ENCODE assay signal across 21 cellular contexts in genomic region chr4:180100433-180101344, GRCh38.
DNase-seq lines count a peak whose midpoint lies in the region; ATAC-seq, FAIRE-seq and TF ChIP-seq lines count a peak whose summit lies in the region.
"Had no signal": no experiment of that assay in that cellular context is flagged by ENCODE, and none has a peak within 500 bp of the region (broad histone marks: within the 10 kb centered on the region; RNA-seq: fewer than 3 reads in every experiment).

No MANE protein-coding gene starts in this region.

- no peak for ATAC-seq in GM21528 (IDR thresholded peaks at IDR 0.05; ENCODE audit: low FRiP score, unreplicated experiment)
- no peak for ATAC-seq in body of pancreas

- H3K4me3 Mint-ChIP-seq in chondrocyte (ENCODE audit: unreplicated experiment), result no peak overlapping the region
- H3K4me3 Mint-ChIP-seq: B cell; CD4-positive, alpha-beta memory T cell had no signal

- H3K4me2 ChIP-seq in BLaER1 treated with 17β-estradiol and CSF1 and Interleukin-3, amounts not matched to agents 10 nM and 100 nM, result peak overlapping the region; percentile 25 to 84 (median 58); a peak in 20 of 22 replicates
- H3K4me2 ChIP-seq: SK-N-SH had no signal

- H3K27ac ChIP-seq in BLaER1 treated with 17β-estradiol and CSF1 and Interleukin-3, amounts not matched to agents 10 nM and 100 nM, result peak overlapping the region in 6 of 11 experiments; percentile 7 to 70 (median 57); a peak in 12 of 22 replicates
- peak overlapping the region; percentile 77 for H3K27ac ChIP-seq in HL-60 (replicated peaks)
- H3K27ac ChIP-seq in spleen, result no peak overlapping the region
- H3K27ac ChIP-seq in body of pancreas, result no peak overlapping the region
- no peak overlapping the region for H3K27ac ChIP-seq in caudate nucleus (ENCODE audit: low read depth, low read length)
- H3K27ac ChIP-seq: GM23248 had no signal

- DNase-seq in HL-60 (ENCODE audit: low read depth in 1 of 2, low spot score in 1 of 2) (no peak), chondrocyte (ENCODE audit: low spot score) (peak; percentile 66), spleen (peak; percentile 67), body of pancreas (no peak), caudate nucleus (lab: John Stamatoyannopoulos, UW) (no peak), D721Med (ENCODE audit: insufficient read length, low spot score) (no peak)
- DNase-seq: CD4-positive, alpha-beta memory T cell; GM23248; MM.1S; NCI-H1417; NCI-H187; NCI-H2107; NCI-H510A treated with DMSO at 0.1 percent for 48 hours; NCI-H774; SHP77 treated with DMSO at 0.1 percent for 48 hours; SK-N-SH had no signal

- H3K4me1 ChIP-seq in BLaER1 treated with 17β-estradiol and CSF1 and Interleukin-3, amounts not matched to agents 10 nM and 100 nM, result peaks cover 6 to 18% (median 11%) of the 10 kb centered on the region in 10 experiments; a peak in 18 of 20 replicates
- H3K4me1 ChIP-seq in spleen (no peaks in the 10 kb centered on the region), body of pancreas (no peaks in the 10 kb centered on the region)

- no peak for FAIRE-seq in D721Med (lab: Jason Lieb, UNC)
- FAIRE-seq: GM12892, GM18507 had no signal

- no peaks in the 10 kb centered on the region for H3K36me3 Mint-ChIP-seq in chondrocyte (ENCODE audit: low read depth)
- H3K36me3 Mint-ChIP-seq: CD4-positive, alpha-beta memory T cell had no signal

- no peak for TF ChIP-seq POLR2A in spleen (IDR thresholded peaks at IDR 0.05)
- no peak for TF ChIP-seq POLR2A in body of pancreas (IDR thresholded peaks at IDR 0.05)

- no peaks in the 10 kb centered on the region for H3K4me1 Mint-ChIP-seq in chondrocyte (ENCODE audit: low read depth)
- H3K4me1 Mint-ChIP-seq: B cell; CD4-positive, alpha-beta memory T cell had no signal

- WGBS in spleen, 5 donors, result 89 to 97% (median 91%) methylated on average over 19 to 22 of the region's 22 CpGs
- 88 to 91% methylated on average over 17 to 21 of the region's 22 CpGs for WGBS in body of pancreas, 2 donors

- no peaks in the 10 kb centered on the region for H3K27me3 Mint-ChIP-seq in chondrocyte (ENCODE audit: low read depth)
- H3K27me3 Mint-ChIP-seq: B cell; CD4-positive, alpha-beta memory T cell had no signal

- no peaks in the 10 kb centered on the region for H3K27me3 ChIP-seq in BLaER1 treated with 17β-estradiol and CSF1 and Interleukin-3, amounts not matched to agents 10 nM and 100 nM
- H3K27me3 ChIP-seq in HL-60 (ENCODE audit: insufficient read depth, poor library complexity, severe bottlenecking) (no peaks in the 10 kb centered on the region), spleen (replicated peaks in 1 of 7) (no peaks in the 10 kb centered on the region), body of pancreas (no peaks in the 10 kb centered on the region)

- no peak for TF ChIP-seq CTCF in HL-60 (IDR thresholded peaks at IDR 0.05; ENCODE audit: insufficient read depth, low read length)
- no peak for TF ChIP-seq CTCF in chondrocyte (IDR thresholded peaks at IDR 0.05)
- no peak for TF ChIP-seq CTCF in spleen (IDR thresholded peaks at IDR 0.05 in 8 of 11, conservative IDR thresholded peaks at IDR 0.05 in 3 of 11)
- no peak for TF ChIP-seq CTCF in body of pancreas (IDR thresholded peaks at IDR 0.05)
- TF ChIP-seq CTCF in D721Med (IDR thresholded peaks at IDR 0.05; ENCODE audit: insufficient read depth, missing control alignments), result no peak

- no peaks in the 10 kb centered on the region for H3K36me3 ChIP-seq in BLaER1 treated with 17β-estradiol and CSF1 and Interleukin-3, amounts not matched to agents 10 nM and 100 nM
- H3K36me3 ChIP-seq in spleen (no peaks in the 10 kb centered on the region), body of pancreas (replicated peaks in 1 of 2; ENCODE audit: insufficient read depth in 1 of 2, low read depth in 2 of 2) (no peaks in the 10 kb centered on the region)

- intact Hi-C loops in spleen (cut with DNase I; ENCODE audit: low total_unique reads) (no loop called here), body of pancreas (cut with DNase I) (no loop called here)

- H4K20me1 ChIP-seq in BLaER1 treated with 17β-estradiol and CSF1 and Interleukin-3, amounts not matched to agents 10 nM and 100 nM, result no peaks in the 10 kb centered on the region

- H3K4me3 ChIP-seq in BLaER1 treated with 17β-estradiol and CSF1 and Interleukin-3, amounts not matched to agents 10 nM and 100 nM, result no peak overlapping the region
- H3K4me3 ChIP-seq in HL-60 (replicated peaks; ENCODE audit: insufficient read depth, low read length) (no peak overlapping the region), spleen (no peak overlapping the region), body of pancreas (no peak overlapping the region)
- H3K4me3 ChIP-seq: GM23248 had no signal

- no peak overlapping the region for H3K27ac Mint-ChIP-seq in chondrocyte (ENCODE audit: unreplicated experiment)
- H3K27ac Mint-ChIP-seq: B cell; CD4-positive, alpha-beta memory T cell had no signal

- peak overlapping the region in 2 of 11 experiments; percentile 19 to 25; a peak in 1 of 22 replicates for H3K9ac ChIP-seq in BLaER1 treated with 17β-estradiol and CSF1 and Interleukin-3, amounts not matched to agents 10 nM and 100 nM
- H3K9ac ChIP-seq: GM23248, SK-N-SH had no signal

- peaks cover 0 to 11% (median 0%) of the 10 kb centered on the region in 11 experiments; a peak in 4 of 22 replicates for H3K9me3 ChIP-seq in BLaER1 treated with 17β-estradiol and CSF1 and Interleukin-3, amounts not matched to agents 10 nM and 100 nM (replicated peaks in 1 of 11)
- H3K9me3 ChIP-seq in spleen, result no peaks in the 10 kb centered on the region
- no peaks in the 10 kb centered on the region for H3K9me3 ChIP-seq in body of pancreas
- H3K9me3 ChIP-seq: SK-N-SH had no signal

- H3K9me3 Mint-ChIP-seq in chondrocyte (ENCODE audit: low read depth), result no peaks in the 10 kb centered on the region

Comparison
In these comparisons a context has a peak if more than half of its experiments do, and no peak if none do; other contexts are left out.
1. H3K27ac ChIP-seq: peak in BLaER1 treated with 17β-estradiol and CSF1 and Interleukin-3, amounts not matched to agents 10 nM and 100 nM (6 of 11) and HL-60 (single experiment); none in spleen (0 of 8), body of pancreas (0 of 4) and caudate nucleus (single experiment).
2. DNase-seq: peak in chondrocyte (single experiment) and spleen (single experiment); none in HL-60 (0 of 2), body of pancreas (0 of 4), caudate nucleus (0 of 61) and D721Med (single experiment).